ENCODE assay signal across 33 cellular contexts in genomic region chr5:135683227-135683626, GRCh38.
"Had no signal": no experiment of that assay in that cellular context is flagged by ENCODE, and none has a peak within 500 bp of the region (broad histone marks: within the 10 kb centered on the region; RNA-seq: fewer than 3 reads in every experiment).

No MANE protein-coding gene starts in this region.

- DNase-seq: activated B cell treated with CpG ODN at 0.5 μM for 24 hours; activated CD4-positive, alpha-beta T cell treated with anti-CD3 and anti-CD28 coated beads for 48 hours; activated CD4-positive, alpha-beta T cell treated with anti-CD3 and anti-CD28 coated beads, Interleukin-2, amount 50 U/mL, for 1 hour; activated CD4-positive, alpha-beta T cell treated with anti-CD3 and anti-CD28 coated beads, Interleukin-2, amount 50 U/mL, for 48 hours; activated CD8-positive, alpha-beta memory T cell treated with anti-CD3 and anti-CD28 coated beads for 24 hours; activated CD8-positive, alpha-beta T cell treated with anti-CD3 and anti-CD28 coated beads for 36 hours; activated effector memory CD4-positive, alpha-beta T cell treated with Interleukin-2 at 50 U/mL for 16 hours; activated gamma-delta T cell treated with Interleukin-2 at 50 U/mL for 16 hours; activated naive CD4-positive, alpha-beta T cell treated with anti-CD3 and anti-CD28 coated beads, Interleukin-2, amount 50 U/mL, for 16 hours; activated naive CD4-positive, alpha-beta T cell treated with Interleukin-2 at 50 U/mL for 16 hours; activated T-cell treated with anti-CD3 and anti-CD28 coated beads, Interleukin-2, amount 50 U/mL, for 4 hours; amniotic stem cell; anterior cingulate cortex; brain microvascular endothelial cell; dorsolateral prefrontal cortex; effector memory CD4-positive, alpha-beta T cell; endodermal cell; foreskin keratinocyte; gastrocnemius medialis; glutamatergic neuron; T-helper 1 cell; T-helper 17 cell; T1000; WERI-Rb-1 had no signal

- H3K36me3 Mint-ChIP-seq: activated naive CD8-positive, alpha-beta T cell had no signal

- H3K27ac Mint-ChIP-seq: activated B cell treated with CpG ODN at 0.5 μM for 24 hours; activated CD8-positive, alpha-beta T cell treated with anti-CD3 and anti-CD28 coated beads for 36 hours; activated naive CD8-positive, alpha-beta T cell; activated T-helper 17 cell treated with anti-CD3 and anti-CD28 coated beads, Interleukin-2, amount 50 U/mL, for 72 hours; dendritic cell treated with granulocyte-macrophage colony-stimulating factor and Interleukin-4, amounts not matched to agents 40 ng/mL and 50 ng/mL, for 4 days; endodermal cell; T-helper 17 cell; T-helper 2 cell treated with Interferon-gamma antibody and Interleukin-4, amounts not matched to agents 5 μg/mL and 100 μg/mL, for 36 hours had no signal

- ATAC-seq: activated CD4-positive, CD25-positive, alpha-beta regulatory T cell treated with anti-CD3 and anti-CD28 coated beads, Interleukin-2, amount 50 U/mL, for 24 hours; activated CD8-positive, alpha-beta T cell treated with anti-CD3 and anti-CD28 coated beads for 36 hours; activated T-cell treated with anti-CD3 and anti-CD28 coated beads, Interleukin-2, amount 50 U/mL, for 4 hours; activated T-helper 17 cell treated with anti-CD3 and anti-CD28 coated beads, Interleukin-2, amount 50 U/mL, for 72 hours; esophagus mucosa; foreskin keratinocyte; gastrocnemius medialis; T-helper 17 cell had no signal

- H3K27me3 Mint-ChIP-seq: dendritic cell treated with granulocyte-macrophage colony-stimulating factor and Interleukin-4, amounts not matched to agents 40 ng/mL and 50 ng/mL, for 4 days had no signal

- H3K4me3 ChIP-seq: coronary artery, dorsolateral prefrontal cortex, gastrocnemius medialis had no signal

- H3K4me3 Mint-ChIP-seq: activated B cell treated with CpG ODN at 0.5 μM for 24 hours; activated CD8-positive, alpha-beta T cell treated with anti-CD3 and anti-CD28 coated beads for 36 hours; activated naive CD8-positive, alpha-beta T cell; activated T-cell treated with anti-CD3 and anti-CD28 coated beads, Interleukin-2, amount 50 U/mL, for 4 hours; activated T-helper 17 cell treated with anti-CD3 and anti-CD28 coated beads, Interleukin-2, amount 50 U/mL, for 72 hours; central memory CD8-positive, alpha-beta T cell; dendritic cell treated with granulocyte-macrophage colony-stimulating factor and Interleukin-4, amounts not matched to agents 40 ng/mL and 50 ng/mL, for 4 days; endodermal cell; T-helper 17 cell; T-helper 2 cell treated with Interferon-gamma antibody and Interleukin-4, amounts not matched to agents 5 μg/mL and 100 μg/mL, for 36 hours had no signal

- H3K27ac ChIP-seq: brain microvascular endothelial cell, coronary artery, dorsolateral prefrontal cortex, foreskin keratinocyte, gastrocnemius medialis, WERI-Rb-1 had no signal

- FAIRE-seq: astrocyte had no signal

- H3K4me1 ChIP-seq: gastrocnemius medialis had no signal

- H3K27me3 ChIP-seq: brain microvascular endothelial cell, foreskin keratinocyte, gastrocnemius medialis had no signal

- H3K4me1 Mint-ChIP-seq: activated B cell treated with CpG ODN at 0.5 μM for 24 hours; activated T-helper 17 cell treated with anti-CD3 and anti-CD28 coated beads, Interleukin-2, amount 50 U/mL, for 72 hours; central memory CD8-positive, alpha-beta T cell; endodermal cell; T-helper 17 cell had no signal

- H3K36me3 ChIP-seq: brain microvascular endothelial cell, gastrocnemius medialis, WERI-Rb-1 had no signal
